In the genomic region with DNA sequence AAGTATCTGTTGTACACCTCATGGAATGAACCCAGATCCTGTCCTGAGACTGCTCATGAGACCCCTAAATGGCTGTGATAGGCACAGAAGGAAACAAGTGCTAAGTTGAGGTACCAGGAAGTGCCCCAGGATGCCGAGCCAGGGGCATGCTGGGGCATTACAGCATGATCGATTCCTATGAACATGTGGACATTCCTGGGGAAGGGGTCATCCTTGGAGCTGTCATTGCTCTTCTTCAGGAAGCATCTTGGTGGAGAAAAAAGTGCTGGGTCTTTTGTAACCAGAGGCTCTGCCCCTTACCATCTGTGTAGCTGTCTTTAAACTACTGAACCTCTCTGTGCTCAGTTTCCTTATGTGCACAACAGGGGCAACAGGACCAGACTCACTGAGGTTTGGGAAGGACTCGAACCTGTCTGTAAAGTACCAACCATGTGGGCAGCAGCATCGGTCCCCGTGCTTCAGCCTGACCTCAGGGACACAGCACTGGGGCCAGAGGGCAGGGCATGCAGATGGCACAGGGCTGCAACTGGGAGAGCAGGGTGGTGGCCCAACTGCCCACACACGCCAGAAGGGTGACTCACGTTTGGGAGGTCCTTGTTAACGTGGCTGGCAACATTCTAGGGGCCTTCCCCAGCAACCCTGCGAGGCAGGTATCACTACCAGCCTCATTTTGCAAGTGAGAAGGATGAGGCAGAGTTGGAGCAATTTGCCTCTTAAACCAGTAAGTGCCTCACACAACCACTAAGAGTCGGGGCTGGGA, we compare ENCODE assay signal across 9 cellular contexts.
DNase-seq lines count a peak whose midpoint lies in the region; ATAC-seq and TF ChIP-seq lines count a peak whose summit lies in the region.
"Had no signal": no experiment of that assay in that cellular context is flagged by ENCODE, and none has a peak within 500 bp of the region (broad histone marks: within the 10 kb centered on the region; RNA-seq: fewer than 3 reads in every experiment).

No MANE protein-coding gene starts in this region.

- ATAC-seq in IMR-90 (ENCODE audit: low read depth), result no peak
- peak; percentile 74 for ATAC-seq in omental fat pad (ENCODE audit: low FRiP score)
- no peak for ATAC-seq in HG02840 (IDR thresholded peaks at IDR 0.05; ENCODE audit: low FRiP score, unreplicated experiment)
- ATAC-seq: CD8-positive, alpha-beta T cell had no signal

- peak overlapping the region in 1 of 2 experiments; percentile 30; a peak in 1 of 4 replicates for H4K8ac ChIP-seq in IMR-90 (ENCODE audit: low read depth in 2 of 2, low read length in 2 of 2)

- peak overlapping the region; percentile 11 for H3K4me3 Mint-ChIP-seq in activated naive CD4-positive, alpha-beta T cell treated with anti-CD3 and anti-CD28 coated beads, Interleukin-2, amount 50 U/mL, for 24 hours
- H3K4me3 Mint-ChIP-seq: CD8-positive, alpha-beta T cell had no signal

- TF ChIP-seq CTCF in AG04450 (IDR thresholded peaks at IDR 0.05; ENCODE audit: low read depth, low read length) (no peak), IMR-90 (conservative IDR thresholded peaks at IDR 0.05; ENCODE audit: low read depth, low read length) (no peak), omental fat pad (IDR thresholded peaks at IDR 0.05) (no peak), GM10248 (IDR thresholded peaks at IDR 0.05; ENCODE audit: control extremely low read depth, extremely low read depth, low read depth, missing control alignments) (no peak)

- WGBS in IMR-90 (ENCODE audit: extremely low coverage in 2 of 2, insufficient read length in 1 of 2), 2 experiments, result 94% methylated on average over 3 of the region's 10 CpGs; no CpG with 5 or more reads in 1 of the 2 experiments

- peaks cover 36% of the 10 kb centered on the region for H3K4me1 ChIP-seq in IMR-90 (ENCODE audit: control insufficient read depth, insufficient read depth, low read length)

- H2BK120ac ChIP-seq in IMR-90 (ENCODE audit: low read depth, low read length), result peak overlapping the region; percentile 62

- no peaks in the 10 kb centered on the region for H3K9me3 Mint-ChIP-seq in activated naive CD4-positive, alpha-beta T cell treated with anti-CD3 and anti-CD28 coated beads, Interleukin-2, amount 50 U/mL, for 24 hours
- H3K9me3 Mint-ChIP-seq: CD8-positive, alpha-beta T cell had no signal

- H3K56ac ChIP-seq in IMR-90 (ENCODE audit: extremely low read depth, insufficient read depth, low read length), result no peak overlapping the region

- H3K4me3 ChIP-seq in AG04450 (ENCODE audit: low read depth, low read length), result no peak overlapping the region
- H3K4me3 ChIP-seq in IMR-90 (ENCODE audit: insufficient read depth, low read depth, low read length), result no peak overlapping the region

- H3K18ac ChIP-seq in IMR-90 (ENCODE audit: low read depth, low read length), result peak overlapping the region; percentile 1

- TF ChIP-seq POLR2A in IMR-90 (IDR thresholded peaks at IDR 0.05; ENCODE audit: low read depth, low read length), result no peak

- CTCF ChIA-PET in AG04450 (lab: Charles Lee), result interaction anchor here (1.6 kb wide), 1 partner anchor 53 kb away, joined by 3 read pairs; no protein-coding TSS in a partner anchor
- CTCF ChIA-PET in IMR-90 (lab: Yijun Ruan, JAX), result no interaction called here
- CTCF ChIA-PET in GM10248 (lab: Yijun Ruan, JAX), result interaction anchor here (0.9 to 1.7 kb wide), 2 partner anchors 14 to 16 kb away, joined by 3 to 4 read pairs; no protein-coding TSS in a partner anchor

- no peak overlapping the region for H3K27ac Mint-ChIP-seq in activated naive CD4-positive, alpha-beta T cell treated with anti-CD3 and anti-CD28 coated beads, Interleukin-2, amount 50 U/mL, for 24 hours
- H3K27ac Mint-ChIP-seq: CD8-positive, alpha-beta T cell had no signal

- TF ChIP-seq RAD21 in IMR-90 (IDR thresholded peaks at IDR 0.05; ENCODE audit: low read length), result no peak

- H2AK5ac ChIP-seq in IMR-90 (ENCODE audit: low read depth, low read length), result peak overlapping the region; percentile 84

- peak overlapping the region; percentile 14 for H2BK5ac ChIP-seq in IMR-90 (ENCODE audit: low read depth, low read length, poor library complexity, severe bottlenecking)

- peak overlapping the region; percentile 28 for H4K5ac ChIP-seq in IMR-90 (ENCODE audit: low read depth, low read length)

- peak overlapping the region; percentile 65; the same call in 2 of the 3 replicates for H2BK15ac ChIP-seq in IMR-90 (ENCODE audit: low read depth, low read length)

- H3K36me3 ChIP-seq in IMR-90 (ENCODE audit: control insufficient read depth, insufficient read depth, low read length), result no peaks in the 10 kb centered on the region

- in situ Hi-C loops in IMR-90 (cut with MboI; ENCODE audit: low sequenced_read_pairs), result no loop called here

- H3K9ac ChIP-seq in IMR-90 (ENCODE audit: low read depth, low read length), result no peak overlapping the region

- no peaks in the 10 kb centered on the region for H3K27me3 Mint-ChIP-seq in activated naive CD4-positive, alpha-beta T cell treated with anti-CD3 and anti-CD28 coated beads, Interleukin-2, amount 50 U/mL, for 24 hours

- H2AK9ac ChIP-seq in IMR-90 (replicated peaks; ENCODE audit: low read depth, low read length, poor library complexity), result peak overlapping the region; percentile 60

- DNase-seq in AG04450 (ENCODE audit: low read depth, low spot score) (no peak), IMR-90 (peak; percentile 31), omental fat pad (ENCODE audit: low spot score) (no peak), Kasumi-1 (lab: John Stamatoyannopoulos, UW) (no peak), GM10248 (ENCODE audit: extremely low spot score) (no peak), cerebellar nuclear complex (lab: John Stamatoyannopoulos, UW) (no peak)

- H3K27ac ChIP-seq in AG04450 (ENCODE audit: low read depth, low read length) (peak overlapping the region; percentile 2), IMR-90 (ENCODE audit: insufficient read depth, low read length) (no peak overlapping the region)

- no TSS peak for BruUV-seq in IMR-90 (replicated peaks; lab: Mats Ljungman, UMichigan)

- dilution Hi-C loops in IMR-90 (cut with HindIII; ENCODE audit: low sequenced_read_pairs, unreplicated experiment), result no loop called here

- peak overlapping the region; percentile 40 for H4K91ac ChIP-seq in IMR-90 (ENCODE audit: insufficient read depth, low read depth, low read length)

- H3K4me1 Mint-ChIP-seq in activated naive CD4-positive, alpha-beta T cell treated with anti-CD3 and anti-CD28 coated beads, Interleukin-2, amount 50 U/mL, for 24 hours, result peaks cover 67% of the 10 kb centered on the region

- intact Hi-C loops in IMR-90 (cut with micrococcal nuclease), result no loop called here

- H2AFZ ChIP-seq in IMR-90 (replicated peaks; ENCODE audit: low read length, poor library complexity), result peak overlapping the region; percentile 18

- H3K4ac ChIP-seq in IMR-90 (ENCODE audit: low read depth, low read length), result peak overlapping the region; percentile 55

- H3K4me2 ChIP-seq in IMR-90 (ENCODE audit: low read depth, low read length), result no peak overlapping the region

- H4K20me1 ChIP-seq in IMR-90 (ENCODE audit: insufficient read depth, low read length), result peaks cover 3% of the 10 kb centered on the region

- peak overlapping the region; percentile 44 for H3K14ac ChIP-seq in IMR-90 (replicated peaks; ENCODE audit: low read depth, low read length)

- H3K9me3 ChIP-seq in AG04450 (ENCODE audit: control insufficient read depth, insufficient read depth, low read length) (no peaks in the 10 kb centered on the region), IMR-90 (ENCODE audit: control insufficient read depth, insufficient read depth, low read length) (no peaks in the 10 kb centered on the region)

- peaks cover 37% of the 10 kb centered on the region for H3K9me1 ChIP-seq in IMR-90 (ENCODE audit: insufficient read depth, low read length)

- POLR2A ChIA-PET in AG04450 (lab: Yijun Ruan, JAX), result no interaction called here
- POLR2A ChIA-PET in IMR-90 (lab: Charles Lee; ENCODE audit: unreplicated experiment), result no interaction called here
- POLR2A ChIA-PET in GM10248 (lab: Yijun Ruan, JAX), result no interaction called here

- H3K27me3 ChIP-seq in AG04450 (ENCODE audit: control insufficient read depth, insufficient read depth, low read length), result no peaks in the 10 kb centered on the region
- no peaks in the 10 kb centered on the region for H3K27me3 ChIP-seq in IMR-90 (ENCODE audit: control insufficient read depth, insufficient read depth, low read length)

- H2BK20ac ChIP-seq in IMR-90 (ENCODE audit: low read depth, low read length), result peak overlapping the region; percentile 54; the same call in 1 of the 2 replicates

- peak overlapping the region; percentile 44; the same call in 1 of the 2 replicates for H3K23ac ChIP-seq in IMR-90 (ENCODE audit: low read depth, low read length)

- H3K36me3 Mint-ChIP-seq in activated naive CD4-positive, alpha-beta T cell treated with anti-CD3 and anti-CD28 coated beads, Interleukin-2, amount 50 U/mL, for 24 hours, result peaks cover 26% of the 10 kb centered on the region

- peaks cover 31 to 61% of the 10 kb centered on the region in 2 experiments; a peak in 3 of 4 replicates for H3K79me1 ChIP-seq in IMR-90 (ENCODE audit: low read depth in 1 of 2, low read length in 2 of 2)

TF ChIP-seq in IMR-90, 13 proteins besides CTCF, POLR2A, EP300 and RAD21:
- TF ChIP-seq RFX5 (IDR thresholded peaks at IDR 0.05; ENCODE audit: low read depth, low read length) (no peak), MAZ (IDR thresholded peaks at IDR 0.05; ENCODE audit: borderline replicate concordance, low read depth, low read length) (peak; percentile 96; the same call in 1 of the 2 replicates)
- TF ChIP-seq, protein P1, sequence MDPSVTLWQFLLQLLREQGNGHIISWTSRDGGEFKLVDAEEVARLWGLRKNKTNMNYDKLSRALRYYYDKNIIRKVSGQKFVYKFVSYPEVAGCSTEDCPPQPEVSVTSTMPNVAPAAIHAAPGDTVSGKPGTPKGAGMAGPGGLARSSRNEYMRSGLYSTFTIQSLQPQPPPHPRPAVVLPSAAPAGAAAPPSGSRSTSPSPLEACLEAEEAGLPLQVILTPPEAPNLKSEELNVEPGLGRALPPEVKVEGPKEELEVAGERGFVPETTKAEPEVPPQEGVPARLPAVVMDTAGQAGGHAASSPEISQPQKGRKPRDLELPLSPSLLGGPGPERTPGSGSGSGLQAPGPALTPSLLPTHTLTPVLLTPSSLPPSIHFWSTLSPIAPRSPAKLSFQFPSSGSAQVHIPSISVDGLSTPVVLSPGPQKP (IDR thresholded peaks at IDR 0.05; ENCODE audit: borderline replicate concordance, low read depth, low read length), result no peak
